Comparison of ENCODE assay signal across 17 cellular contexts in the genomic region with DNA sequence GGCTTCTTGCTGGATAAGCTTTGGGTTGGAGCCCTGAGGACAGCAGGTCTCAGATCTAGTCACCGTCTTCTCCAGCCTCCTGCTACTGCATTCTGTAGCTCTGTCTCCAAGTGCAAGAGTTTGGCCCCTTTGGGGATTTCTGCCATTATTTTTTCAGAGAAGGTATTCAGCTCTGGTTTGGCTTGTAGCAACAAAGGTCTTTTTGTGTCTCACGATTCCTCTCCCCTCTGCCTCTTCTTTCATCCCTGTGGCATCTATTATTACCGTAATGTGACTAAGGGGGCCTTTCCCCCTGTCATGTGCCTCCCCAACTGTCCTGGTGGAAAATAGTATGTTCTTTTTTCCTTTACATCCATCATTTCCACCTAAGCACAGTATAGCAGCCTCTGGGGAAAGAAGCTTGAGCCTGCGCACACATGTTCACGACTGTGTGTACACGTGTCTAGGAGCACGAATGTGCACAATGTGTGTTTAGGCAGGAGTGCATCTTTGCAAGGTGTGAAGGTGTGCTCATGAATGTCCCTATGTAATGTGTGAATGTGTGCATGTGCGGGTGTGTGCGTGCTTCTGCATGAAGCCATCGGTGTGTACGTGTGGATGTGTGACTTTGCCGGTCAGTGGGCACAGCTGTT.
DNase-seq lines count a peak whose midpoint lies in the region; ATAC-seq, FAIRE-seq and TF ChIP-seq lines count a peak whose summit lies in the region.
"Had no signal": no experiment of that assay in that cellular context is flagged by ENCODE, and none has a peak within 500 bp of the region (broad histone marks: within the 10 kb centered on the region; RNA-seq: fewer than 3 reads in every experiment).

No MANE protein-coding gene starts in this region.

- H3K4me3 ChIP-seq in neuronal stem cell (ENCODE audit: low read length in 2 of 2) (no peak overlapping the region), hepatocyte (no peak overlapping the region)
- H3K4me3 ChIP-seq: BLaER1 had no signal

- DNase-seq in COLO829 (ENCODE audit: low spot score) (peak; percentile 58), neuronal stem cell (ENCODE audit: low spot score) (no peak), urothelium cell line (ENCODE audit: low spot score) (no peak), hepatocyte (ENCODE audit: low spot score) (no peak)
- no peak for DNase-seq in activated T-cell treated with anti-CD3 and anti-CD28 coated beads, Interleukin-2, amount 50 U/mL, for 4 hours
- DNase-seq: 8988T; Calu3; CD4-positive, alpha-beta memory T cell; DND-41; EL; GOT3; H9 had no signal

- peak overlapping the region; percentile 41 for H3K27ac ChIP-seq in cingulate gyrus (ENCODE audit: low read depth, low read length)
- H3K27ac ChIP-seq in neuronal stem cell (replicated peaks; ENCODE audit: low read length): no peak overlapping the region
- no peak overlapping the region for H3K27ac ChIP-seq in hepatocyte
- H3K27ac ChIP-seq: BLaER1 had no signal

- H3K4me3 Mint-ChIP-seq in activated T-cell treated with anti-CD3 and anti-CD28 coated beads, Interleukin-2, amount 50 U/mL, for 4 hours: no peak overlapping the region
- H3K4me3 Mint-ChIP-seq: CD4-positive, alpha-beta memory T cell; H9 had no signal

- H3K36me3 ChIP-seq in neuronal stem cell (replicated peaks in 1 of 2; ENCODE audit: control insufficient read depth in 2 of 2, insufficient read depth in 2 of 2, low read length in 2 of 2) (no peaks in the 10 kb centered on the region), hepatocyte (replicated peaks; ENCODE audit: insufficient read depth, low read depth) (no peaks in the 10 kb centered on the region)
- H3K36me3 ChIP-seq: BLaER1 had no signal

- H3K4ac ChIP-seq in neuronal stem cell (ENCODE audit: low read length): no peak overlapping the region

- H3K9ac ChIP-seq in neuronal stem cell (ENCODE audit: low read depth, low read length, poor library complexity): no peak overlapping the region
- H3K9ac ChIP-seq: BLaER1 had no signal

- H3K9me2 ChIP-seq in hepatocyte (replicated peaks; ENCODE audit: insufficient read depth): no peaks in the 10 kb centered on the region

- peaks cover 14% of the 10 kb centered on the region for H3K27me3 Mint-ChIP-seq in activated T-cell treated with anti-CD3 and anti-CD28 coated beads, Interleukin-2, amount 50 U/mL, for 4 hours (ENCODE audit: low read depth)

- H2AFZ ChIP-seq in neuronal stem cell (ENCODE audit: low read length) (no peak overlapping the region), hepatocyte (no peak overlapping the region)

- no peak overlapping the region for H4K91ac ChIP-seq in neuronal stem cell (ENCODE audit: low read depth, low read length, poor library complexity)

- peak overlapping the region; percentile 44 for H3K18ac ChIP-seq in neuronal stem cell (ENCODE audit: low read length)

- no peaks in the 10 kb centered on the region for H3K9me3 Mint-ChIP-seq in activated T-cell treated with anti-CD3 and anti-CD28 coated beads, Interleukin-2, amount 50 U/mL, for 4 hours
- H3K9me3 Mint-ChIP-seq: H9 had no signal

- H3K4me1 Mint-ChIP-seq in activated T-cell treated with anti-CD3 and anti-CD28 coated beads, Interleukin-2, amount 50 U/mL, for 4 hours (ENCODE audit: low read depth): no peaks in the 10 kb centered on the region
- H3K4me1 Mint-ChIP-seq: CD14-positive monocyte; CD4-positive, alpha-beta memory T cell had no signal

- H4K8ac ChIP-seq in neuronal stem cell (ENCODE audit: low read depth, low read length): no peak overlapping the region

- WGBS in neuronal stem cell (ENCODE audit: extremely low coverage in 2 of 2, insufficient read length in 2 of 2, insufficient replicate concordance in 1 of 2), 2 donors: no CpG with 5 or more reads among the region's 12 CpGs
- 93% methylated on average over 12 of the region's 12 CpGs for WGBS in hepatocyte (ENCODE audit: low lambda C conversion rate, missing lambda C conversion rate)

- H2BK12ac ChIP-seq in neuronal stem cell (ENCODE audit: low read length): no peak overlapping the region

- no peaks in the 10 kb centered on the region for H3K27me3 ChIP-seq in neuronal stem cell (ENCODE audit: control insufficient read depth in 3 of 3, insufficient read depth in 3 of 3, low read depth in 1 of 3, low read length in 3 of 3)
- H3K27me3 ChIP-seq in hepatocyte: peaks cover 33% of the 10 kb centered on the region
- H3K27me3 ChIP-seq: BLaER1 had no signal

- no peak overlapping the region for H3K23ac ChIP-seq in neuronal stem cell (ENCODE audit: low read depth, low read length, poor library complexity)

- H2BK5ac ChIP-seq in neuronal stem cell (ENCODE audit: low read length): no peak overlapping the region

- H3K4me1 ChIP-seq in neuronal stem cell (ENCODE audit: control insufficient read depth in 2 of 2, insufficient read depth in 1 of 2, low read depth in 1 of 2, low read length in 2 of 2) (peaks cover 24 to 26% of the 10 kb centered on the region in 2 donors), hepatocyte (ENCODE audit: insufficient read depth) (no peaks in the 10 kb centered on the region)
- H3K4me1 ChIP-seq: BLaER1 had no signal

- peak; percentile 78 for FAIRE-seq in urothelium cell line (lab: Jason Lieb, UNC)
- FAIRE-seq: GM12891 had no signal

- no peak for TF ChIP-seq CTCF in hepatocyte (IDR thresholded peaks at IDR 0.05; ENCODE audit: poor library complexity)

- ATAC-seq in activated T-cell treated with anti-CD3 and anti-CD28 coated beads, Interleukin-2, amount 50 U/mL, for 4 hours: no peak
- ATAC-seq in HG02610 (IDR thresholded peaks at IDR 0.05; ENCODE audit: unreplicated experiment): no peak

- H3K4me2 ChIP-seq in neuronal stem cell (ENCODE audit: insufficient read depth, low read length, poor library complexity, severe bottlenecking) (no peak overlapping the region), hepatocyte (no peak overlapping the region)
- H3K4me2 ChIP-seq: BLaER1 had no signal

- no peaks in the 10 kb centered on the region for H4K20me1 ChIP-seq in hepatocyte (ENCODE audit: insufficient read depth, poor library complexity, severe bottlenecking)
- H4K20me1 ChIP-seq: BLaER1 had no signal

- no peak overlapping the region for H3K14ac ChIP-seq in neuronal stem cell (ENCODE audit: low read length)

- no peaks in the 10 kb centered on the region for H3K79me1 ChIP-seq in neuronal stem cell (ENCODE audit: low read depth, low read length)

- no peak overlapping the region for H2BK15ac ChIP-seq in neuronal stem cell (ENCODE audit: low read length)

- H2BK120ac ChIP-seq in neuronal stem cell (ENCODE audit: low read depth, low read length): no peak overlapping the region

- H3K9me3 ChIP-seq in neuronal stem cell (replicated peaks in 1 of 2; ENCODE audit: control insufficient read depth in 2 of 2, insufficient read depth in 1 of 2, low read depth in 1 of 2, low read length in 2 of 2) (no peaks in the 10 kb centered on the region), hepatocyte (ENCODE audit: low read depth) (no peaks in the 10 kb centered on the region)
- H3K9me3 ChIP-seq: BLaER1 had no signal

- no peak overlapping the region for H2AK5ac ChIP-seq in neuronal stem cell (ENCODE audit: low read depth, low read length)

- H3K36me3 Mint-ChIP-seq in activated T-cell treated with anti-CD3 and anti-CD28 coated beads, Interleukin-2, amount 50 U/mL, for 4 hours (ENCODE audit: insufficient read depth): no peaks in the 10 kb centered on the region
- H3K36me3 Mint-ChIP-seq: CD14-positive monocyte; CD4-positive, alpha-beta memory T cell had no signal

- no peaks in the 10 kb centered on the region for H3K79me2 ChIP-seq in hepatocyte
